8 cellular contexts compared by ENCODE assay signal in genomic region chr17:57084361-57084801, GRCh38. TPM values are rescaled to one million over a fixed set of nuclear protein-coding genes. Genes with fewer than 3 reads are reported as not detected.
A peak's percentile ranks its signal among the peaks of the same experiment; 100 is the strongest.
DNase-seq lines count a peak whose midpoint lies in the region; ATAC-seq and TF ChIP-seq lines count a peak whose summit lies in the region.

No MANE protein-coding gene starts in this region.

- H3K9me3 ChIP-seq in HUES48 (ENCODE audit: control insufficient read depth, insufficient read depth, low read length): no peaks in the 10 kb centered on the region

- H3K9ac ChIP-seq in HUES48 (ENCODE audit: low read depth, low read length): peak overlapping the region; percentile 74

- H3K27me3 ChIP-seq in HUES48 (ENCODE audit: control insufficient read depth, insufficient read depth, low read length): 0 out of 2 replicates have a peak, but pooled peaks cover 4% of the 10 kb centered on the region

- H3K4me1 ChIP-seq in HUES48 (ENCODE audit: control insufficient read depth, insufficient read depth, low read length): peaks cover 33% of the 10 kb centered on the region

- peak overlapping the region; percentile 85 to 93 (median 91) for H3K4me3 Mint-ChIP-seq in naive thymus-derived CD8-positive, alpha-beta T cell

- H3K27me3 Mint-ChIP-seq in naive thymus-derived CD8-positive, alpha-beta T cell: no peaks in the 10 kb centered on the region

- peak overlapping the region; percentile 94 for H3K27ac ChIP-seq in HUES48 (ENCODE audit: low read depth, low read length)

- H3K9me3 Mint-ChIP-seq in naive thymus-derived CD8-positive, alpha-beta T cell: no peaks in the 10 kb centered on the region

- POLR2A ChIA-PET in naive thymus-derived CD8-positive, alpha-beta T cell (lab: Charles Lee): interaction anchor here (0.5 to 1.9 kb wide), 6 partner anchors 17 to 1434 kb away, joined by 3 to 11 read pairs (median 4); partner anchors contain the start of genes MRPS23 and SCPEP1

- no peaks in the 10 kb centered on the region for H3K36me3 ChIP-seq in HUES48 (ENCODE audit: control insufficient read depth, insufficient read depth, low read length)

- TF ChIP-seq CTCF in choroid plexus epithelial cell (conservative IDR thresholded peaks at IDR 0.05; ENCODE audit: low read depth, low read length): no peak

- H3K27ac Mint-ChIP-seq in naive thymus-derived CD8-positive, alpha-beta T cell: peak overlapping the region; percentile 87 to 97 (median 93)

- H3K36me3 Mint-ChIP-seq in naive thymus-derived CD8-positive, alpha-beta T cell: no peaks in the 10 kb centered on the region

- DNase-seq in choroid plexus epithelial cell (ENCODE audit: low read depth) (no peak), hippocampal formation (lab: John Stamatoyannopoulos, UW) (no peak), iPS-NIHi11 (ENCODE audit: low spot score) (no peak), SHP77 treated with DMSO at 0.1 percent for 48 hours (lab: John Stamatoyannopoulos, UW) (no peak)
- no peak for DNase-seq in naive thymus-derived CD8-positive, alpha-beta T cell
- DNase-seq in effector CD4-positive, alpha-beta T cell: no peak

- peaks cover 21 to 42% (median 35%) of the 10 kb centered on the region in 4 donors for H3K4me1 Mint-ChIP-seq in naive thymus-derived CD8-positive, alpha-beta T cell

- H3K4me3 ChIP-seq in HUES48 (ENCODE audit: low read depth, low read length) (peak overlapping the region; percentile 73), choroid plexus epithelial cell (ENCODE audit: low read depth, low read length) (peak overlapping the region; percentile 100)

- ATAC-seq in GM18861 (IDR thresholded peaks at IDR 0.05; ENCODE audit: unreplicated experiment): peak; percentile 6
- no peak for ATAC-seq in naive thymus-derived CD8-positive, alpha-beta T cell

RNA-seq across cellular contexts. Expression of gene AKAP1, which starts 0.7 kb away (rescaled TPM):
- 10 to 100 TPM; 27.2 to 31.3 TPM for total RNA-seq in naive thymus-derived CD8-positive, alpha-beta T cell
- 10 to 100 TPM; 14.5 to 26.9 (median 19.4) TPM for polyA plus RNA-seq in naive thymus-derived CD8-positive, alpha-beta T cell
